In the genomic region with DNA sequence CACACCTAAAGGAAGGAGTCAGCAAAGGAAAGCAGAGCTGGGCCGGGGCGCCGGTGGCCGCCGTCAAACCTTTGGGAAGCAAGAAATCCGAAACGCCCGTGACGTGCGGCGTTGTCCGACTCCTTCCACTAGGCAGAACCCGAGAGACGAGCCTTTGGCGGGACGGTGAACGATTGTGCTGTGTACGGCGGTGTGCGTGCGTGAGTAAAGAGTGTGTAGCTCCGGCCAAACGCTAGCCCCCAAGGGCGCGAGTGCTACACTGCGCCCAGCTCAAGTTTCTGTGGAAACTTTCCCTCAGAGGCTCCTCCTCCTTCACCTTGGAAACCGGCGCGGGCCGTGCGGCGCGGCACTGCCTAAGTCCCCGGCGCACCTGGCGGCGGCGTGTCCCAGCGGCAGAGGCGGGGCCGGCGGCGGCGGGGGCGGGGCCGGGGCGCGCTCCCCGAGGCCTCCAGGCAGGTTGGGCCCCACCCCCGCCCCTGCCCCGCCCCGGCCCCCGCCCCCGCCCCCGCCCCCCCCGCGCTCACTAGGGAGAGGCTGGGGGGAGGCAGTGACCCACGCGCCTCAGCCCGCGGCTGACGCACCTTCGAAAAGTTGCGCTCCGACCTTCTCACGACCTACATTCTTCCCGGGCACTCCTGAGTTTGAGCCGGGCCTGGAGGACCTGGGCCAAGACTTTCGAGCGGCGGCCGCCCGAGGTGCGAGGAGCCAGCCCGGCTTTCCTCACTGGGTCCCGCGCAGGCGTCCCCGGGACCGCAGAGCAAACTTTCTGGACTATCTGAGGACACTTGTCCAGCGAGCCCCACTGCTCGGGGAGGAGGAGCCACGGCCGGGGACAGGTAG, we compare ENCODE assay signal across 8 cellular contexts. TPM values are rescaled to one million over a fixed set of nuclear protein-coding genes. Genes with fewer than 3 reads are reported as not detected.
DNase-seq lines count a peak whose midpoint lies in the region; ATAC-seq and TF ChIP-seq lines count a peak whose summit lies in the region.

A gene (plus strand): TSS at position 547 of the 840 bp plus-strand sequence. CDS start 157,084 bp downstream, outside the sequence.

- peak within 1 kb of the TSS; percentile 68 for H2AFZ ChIP-seq in mesenchymal stem cell (ENCODE audit: low read depth, low read length)

- H3K4me1 Mint-ChIP-seq in activated CD8-positive, alpha-beta T cell treated with anti-CD3 and anti-CD28 coated beads for 36 hours (ENCODE audit: low read depth), result peaks cover 24% of the 10 kb centered on the region

- H3K27me3 ChIP-seq in effector memory CD4-positive, alpha-beta T cell (replicated peaks; ENCODE audit: control insufficient read depth, insufficient read depth, low read length, poor library complexity, severe bottlenecking), result no peaks in the 10 kb centered on the region
- peaks cover 0 to 32% of the 10 kb centered on the region in 2 experiments for H3K27me3 ChIP-seq in mesenchymal stem cell (ENCODE audit: control insufficient read depth in 1 of 2, insufficient read depth in 1 of 2, low read length in 2 of 2)

- H3K36me3 Mint-ChIP-seq in activated CD8-positive, alpha-beta T cell treated with anti-CD3 and anti-CD28 coated beads for 36 hours (ENCODE audit: low read depth), result no peaks in the 10 kb centered on the region

- H3K36me3 ChIP-seq in effector memory CD4-positive, alpha-beta T cell (ENCODE audit: control insufficient read depth, insufficient read depth, low read length), result no peaks in the 10 kb centered on the region
- H3K36me3 ChIP-seq in mesenchymal stem cell (ENCODE audit: control insufficient read depth in 1 of 2, insufficient read depth in 2 of 2, low read depth in 1 of 2, low read length in 2 of 2), result no peaks in the 10 kb centered on the region

- H3K4me3 ChIP-seq in AG04449 (ENCODE audit: low read depth, low read length) (peak within 1 kb of the TSS; percentile 62), mesenchymal stem cell (ENCODE audit: insufficient read depth in 1 of 2, low read depth in 1 of 2, low read length in 2 of 2) (peak within 1 kb of the TSS; percentile 73 to 83)
- H3K4me3 ChIP-seq in effector memory CD4-positive, alpha-beta T cell (ENCODE audit: insufficient read depth, low read depth, low read length, poor library complexity, severe bottlenecking), result peak within 1 kb of the TSS; percentile 69

- H4K8ac ChIP-seq in mesenchymal stem cell (ENCODE audit: low read length), result peak within 1 kb of the TSS; percentile 24

- no peak within 1 kb of the TSS for H3K18ac ChIP-seq in mesenchymal stem cell (ENCODE audit: low read depth in 1 of 2, low read length in 2 of 2)

- no peaks in the 10 kb centered on the region for H3K9me3 Mint-ChIP-seq in activated CD8-positive, alpha-beta T cell treated with anti-CD3 and anti-CD28 coated beads for 36 hours

- POLR2A ChIA-PET in AG04449 (lab: Yijun Ruan, JAX), result no interaction called here
- POLR2A ChIA-PET in activated CD8-positive, alpha-beta T cell treated with anti-CD3 and anti-CD28 coated beads for 36 hours (lab: Charles Lee), result no interaction called here

- no peak within 1 kb of the TSS for H2BK5ac ChIP-seq in mesenchymal stem cell (ENCODE audit: low read depth, low read length, poor library complexity, severe bottlenecking)

- whole genome bisulfite sequencing in mesenchymal stem cell, result under 1% methylated on average over 33 of the region's 84 CpGs

- no peak for TF ChIP-seq CTCF in AG04449 (IDR thresholded peaks at IDR 0.05; ENCODE audit: insufficient read depth, low read length, missing control alignments)
- TF ChIP-seq CTCF in activated CD8-positive, alpha-beta T cell treated with anti-CD3 and anti-CD28 coated beads for 36 hours (IDR thresholded peaks at IDR 0.05), result no peak

- no peak within 1 kb of the TSS for H3K4ac ChIP-seq in mesenchymal stem cell (ENCODE audit: low read depth in 1 of 2, low read length in 2 of 2)

- peak within 1 kb of the TSS; percentile 77 for H3K4me3 Mint-ChIP-seq in activated CD8-positive, alpha-beta T cell treated with anti-CD3 and anti-CD28 coated beads for 36 hours

- CTCF ChIA-PET in AG04449 (lab: Yijun Ruan, JAX), result interaction anchor here (1.2 kb wide), 1 partner anchor 195 kb away, joined by 5 read pairs; no protein-coding TSS in a partner anchor
- CTCF ChIA-PET in activated CD8-positive, alpha-beta T cell treated with anti-CD3 and anti-CD28 coated beads for 36 hours (lab: Charles Lee), result no interaction called here

- no peak within 1 kb of the TSS for H2BK120ac ChIP-seq in mesenchymal stem cell (ENCODE audit: low read depth, low read length)

- no peak within 1 kb of the TSS for H2AK5ac ChIP-seq in mesenchymal stem cell (ENCODE audit: low read length, severe bottlenecking)

- H4K91ac ChIP-seq in mesenchymal stem cell (ENCODE audit: low read length), result no peak within 1 kb of the TSS

- H3K27ac Mint-ChIP-seq in activated CD8-positive, alpha-beta T cell treated with anti-CD3 and anti-CD28 coated beads for 36 hours, result peak within 1 kb of the TSS; percentile 49

- H3K4me1 ChIP-seq in effector memory CD4-positive, alpha-beta T cell (ENCODE audit: control insufficient read depth, insufficient read depth, low read length, poor library complexity, severe bottlenecking), result peaks cover 16% of the 10 kb centered on the region
- H3K4me1 ChIP-seq in mesenchymal stem cell (ENCODE audit: control insufficient read depth, insufficient read depth, low read depth, low read length), result peaks cover 13% of the 10 kb centered on the region

- no peak within 1 kb of the TSS for H2BK15ac ChIP-seq in mesenchymal stem cell (ENCODE audit: low read depth, poor library complexity, severe bottlenecking)

- H3K9ac ChIP-seq in mesenchymal stem cell (ENCODE audit: low read length), result peak within 1 kb of the TSS; percentile 73

- peak within 1 kb of the TSS in 1 of 2 experiments; percentile 15 for H3K23ac ChIP-seq in mesenchymal stem cell (ENCODE audit: low read length in 2 of 2)

- intact Hi-C loops in activated CD8-positive, alpha-beta T cell treated with anti-CD3 and anti-CD28 coated beads for 36 hours (cut with micrococcal nuclease), result no loop called here

- peak within 1 kb of the TSS; percentile 37 for H3K27ac ChIP-seq in effector memory CD4-positive, alpha-beta T cell (ENCODE audit: insufficient read depth, low read length, poor library complexity, severe bottlenecking)
- peak within 1 kb of the TSS; percentile 50 for H3K27ac ChIP-seq in mesenchymal stem cell (ENCODE audit: low read length, poor library complexity, severe bottlenecking)

- no peak within 1 kb of the TSS for H3K14ac ChIP-seq in mesenchymal stem cell (ENCODE audit: low read length in 2 of 2)

- peak within 1 kb of the TSS; percentile 95 for H3K4me2 ChIP-seq in mesenchymal stem cell (ENCODE audit: low read length, poor library complexity, severe bottlenecking)

- peaks cover 4% of the 10 kb centered on the region for H3K79me1 ChIP-seq in mesenchymal stem cell (replicated peaks; ENCODE audit: low read length, poor library complexity, severe bottlenecking)

- H3K9me3 ChIP-seq in effector memory CD4-positive, alpha-beta T cell (ENCODE audit: control insufficient read depth, low read length), result no peaks in the 10 kb centered on the region
- no peaks in the 10 kb centered on the region for H3K9me3 ChIP-seq in mesenchymal stem cell (ENCODE audit: control insufficient read depth, low read length)

- H2BK12ac ChIP-seq in mesenchymal stem cell (ENCODE audit: low read length in 2 of 2), result peak within 1 kb of the TSS in 1 of 2 experiments; percentile 50

- H3K27me3 Mint-ChIP-seq in activated CD8-positive, alpha-beta T cell treated with anti-CD3 and anti-CD28 coated beads for 36 hours, result peaks cover 47% of the 10 kb centered on the region

- no peak for DNase-seq in AG04449 (ENCODE audit: low read depth, low spot score)
- peak; percentile 80 for DNase-seq in NCI-H226
- peak; percentile 83 for DNase-seq in activated CD8-positive, alpha-beta T cell treated with anti-CD3 and anti-CD28 coated beads for 36 hours
- peak; percentile 80 to 83 (median 82) for DNase-seq in effector memory CD4-positive, alpha-beta T cell
- DNase-seq in mesenchymal stem cell, result peak; percentile 81
- DNase-seq in stimulated activated CD8-positive, alpha-beta memory T cell treated with anti-CD3 and anti-CD28 coated beads, Interleukin-15, amount 100 ng/mL, for 24 hours (ENCODE audit: low read depth), result peak; percentile 56

- peak; percentile 88 for ATAC-seq in GM18867 (IDR thresholded peaks at IDR 0.05; ENCODE audit: unreplicated experiment)
- peak; percentile 66 for ATAC-seq in HG03064 (IDR thresholded peaks at IDR 0.05; ENCODE audit: low read depth, unreplicated experiment)
- ATAC-seq in activated CD8-positive, alpha-beta T cell treated with anti-CD3 and anti-CD28 coated beads for 36 hours, result peak; percentile 88

RNA-seq across cellular contexts. Expression of the gene that starts here (rescaled TPM):
- total RNA-seq in activated CD8-positive, alpha-beta T cell treated with anti-CD3 and anti-CD28 coated beads for 36 hours, result under 1 TPM; 0.76 to 0.86 TPM
- 0.03 TPM for polyA plus RNA-seq in mesenchymal stem cell (2013, experiment 1 of 2)
- 0.04 TPM for polyA plus RNA-seq in mesenchymal stem cell (2013, experiment 2 of 2)

Comparison
In these comparisons a context has a peak if more than half of its experiments do, and no peak if none do; other contexts are left out.
1. Peak in DNase-seq and ATAC-seq in activated CD8-positive, alpha-beta T cell treated with anti-CD3 and anti-CD28 coated beads for 36 hours; RNA of the gene not detected or under 1 TPM.